ENCODE assay signal across 15 cellular contexts in genomic region chrX:34810364-34810763, GRCh38.
DNase-seq lines count a peak whose midpoint lies in the region; ATAC-seq, FAIRE-seq and TF ChIP-seq lines count a peak whose summit lies in the region.
"Had no signal": no experiment of that assay in that cellular context is flagged by ENCODE, and none has a peak within 500 bp of the region (broad histone marks: within the 10 kb centered on the region; RNA-seq: fewer than 3 reads in every experiment).

No MANE protein-coding gene starts in this region.

- DNase-seq in A549 (ENCODE audit: low read depth in 1 of 2, low spot score in 1 of 2) (no peak), HS-5 (ENCODE audit: low read depth) (peak; percentile 25), SW480 (ENCODE audit: low spot score) (peak; percentile 64), glomerular visceral epithelial cell (ENCODE audit: extremely low spot score) (peak; percentile 17), cerebellar cortex (ENCODE audit: low spot score) (no peak)
- no peak for DNase-seq in CD8-positive, alpha-beta memory T cell
- DNase-seq: adrenal gland, DMS79, GOT3, NCI-H1105 treated with DMSO at 0.1 percent for 48 hours, NCI-H526 had no signal

- H3K27me3 ChIP-seq in CD8-positive, alpha-beta memory T cell (ENCODE audit: insufficient read depth, low read length, poor library complexity, severe bottlenecking) = no peaks in the 10 kb centered on the region
- H3K27me3 ChIP-seq: adrenal gland had no signal

- no peak; a peak in 1 of 6 replicates for ATAC-seq in A549
- ATAC-seq in GM18868 (IDR thresholded peaks at IDR 0.05; ENCODE audit: unreplicated experiment) = no peak
- ATAC-seq in HG03025 (IDR thresholded peaks at IDR 0.05; ENCODE audit: low FRiP score, unreplicated experiment) = no peak

- peak; percentile 72 for FAIRE-seq in A549 (lab: Jason Lieb, UNC)

- POLR2A ChIA-PET in A549 (lab: Yijun Ruan, JAX) = no interaction called here
- POLR2A ChIA-PET in CD8-positive, alpha-beta memory T cell (lab: Charles Lee) = no interaction called here

- CTCF ChIA-PET in A549 (lab: Yijun Ruan, JAX) = no interaction called here
- CTCF ChIA-PET in CD8-positive, alpha-beta memory T cell (lab: Charles Lee) = no interaction called here

- TF ChIP-seq CTCF in A549 (IDR thresholded peaks at IDR 0.05) = no peak

- H3K4me1 Mint-ChIP-seq in CD8-positive, alpha-beta memory T cell = no peaks in the 10 kb centered on the region

- WGBS in A549 (ENCODE audit: missing lambda C conversion rate) = 7% methylated on average over 2 of the region's 2 CpGs

- no peaks in the 10 kb centered on the region for H3K36me3 ChIP-seq in CD8-positive, alpha-beta memory T cell (ENCODE audit: insufficient read depth, low read length)
- H3K36me3 ChIP-seq: adrenal gland had no signal

- H3K27ac Mint-ChIP-seq in CD8-positive, alpha-beta memory T cell = no peak overlapping the region

- no peak for TF ChIP-seq POLR2A in A549 (IDR thresholded peaks at IDR 0.05; ENCODE audit: low read length)

- H3K4me1 ChIP-seq in A549 = peaks cover 11% of the 10 kb centered on the region; the same call in 2 of the 3 replicates
- no peaks in the 10 kb centered on the region for H3K4me1 ChIP-seq in CD8-positive, alpha-beta memory T cell (ENCODE audit: insufficient read depth, low read length)
- H3K4me1 ChIP-seq: adrenal gland had no signal

- H3K36me3 Mint-ChIP-seq in CD8-positive, alpha-beta memory T cell = no peaks in the 10 kb centered on the region

- H3K4me2 ChIP-seq in A549 = peak overlapping the region; percentile 53; the same call in 2 of the 3 replicates

- peaks cover 2 to 3% (median 2%) of the 10 kb centered on the region in 5 donors for H3K9me3 Mint-ChIP-seq in CD8-positive, alpha-beta memory T cell

- TF ChIP-seq RAD21 in A549 (conservative IDR thresholded peaks at IDR 0.05 in 1 of 2, IDR thresholded peaks at IDR 0.05 in 1 of 2) = no peak

- no peak for TF ChIP-seq EP300 in A549 (IDR thresholded peaks at IDR 0.05)

- H3K27ac ChIP-seq in A549 = no peak overlapping the region
- H3K27ac ChIP-seq in CD8-positive, alpha-beta memory T cell (ENCODE audit: low read depth, low read length) = no peak overlapping the region
- H3K27ac ChIP-seq: adrenal gland, VCaP had no signal

- H3K27me3 Mint-ChIP-seq in CD8-positive, alpha-beta memory T cell = peaks cover 0 to 6% of the 10 kb centered on the region in 2 donors

- no peaks in the 10 kb centered on the region for H3K9me3 ChIP-seq in A549
- H3K9me3 ChIP-seq in CD8-positive, alpha-beta memory T cell (ENCODE audit: low read length) = no peaks in the 10 kb centered on the region
- H3K9me3 ChIP-seq: adrenal gland had no signal

- no peak overlapping the region for H3K4me3 ChIP-seq in A549
- no peak overlapping the region for H3K4me3 ChIP-seq in CD8-positive, alpha-beta memory T cell (ENCODE audit: low read length)
- H3K4me3 ChIP-seq: adrenal gland, lung had no signal

- H3K4me3 Mint-ChIP-seq in CD8-positive, alpha-beta memory T cell = no peak overlapping the region

TF ChIP-seq in A549, 52 proteins besides CTCF, POLR2A, EP300 and RAD21:
- TF ChIP-seq BCL3 (IDR thresholded peaks at IDR 0.05) (no peak), FOSL2 (IDR thresholded peaks at IDR 0.05) (peak; percentile 36; the same call in 1 of the 2 replicates), FOSL2 (CRISPR knock-in tag; IDR thresholded peaks at IDR 0.05) (no peak)

Comparison
In these comparisons a context has a peak if more than half of its experiments do, and no peak if none do; other contexts are left out.
1. DNase-seq: peak in HS-5 (single experiment), SW480 (single experiment) and glomerular visceral epithelial cell (single experiment); none in A549 (0 of 2), cerebellar cortex (single experiment) and CD8-positive, alpha-beta memory T cell (0 of 5).